Comparison of ENCODE assay signal across 24 cellular contexts in genomic region chr9:87250205-87250604, GRCh38.
DNase-seq lines count a peak whose midpoint lies in the region; ATAC-seq and TF ChIP-seq lines count a peak whose summit lies in the region.
"Had no signal": no experiment of that assay in that cellular context is flagged by ENCODE, and none has a peak within 500 bp of the region (broad histone marks: within the 10 kb centered on the region; RNA-seq: fewer than 3 reads in every experiment).

No MANE protein-coding gene starts in this region.

- H3K4me3 ChIP-seq in H7 (ENCODE audit: insufficient read depth, low read depth, low read length) (no peak overlapping the region), epithelial cell of proximal tubule (ENCODE audit: low read depth, low read length) (no peak overlapping the region)
- H3K4me3 ChIP-seq: BLaER1 treated with 17β-estradiol and CSF1 and Interleukin-3, amounts not matched to agents 10 nM and 100 nM; esophagus muscularis mucosa; GM23248; lower lobe of right lung; SJSA1 had no signal

- peak; percentile 51 for TF ChIP-seq CTCF in epithelial cell of proximal tubule (conservative IDR thresholded peaks at IDR 0.05; ENCODE audit: low read depth, low read length)

- no peaks in the 10 kb centered on the region for H3K27me3 ChIP-seq in H7 (ENCODE audit: control insufficient read depth, insufficient read depth, low read length)
- H3K27me3 ChIP-seq: BLaER1 treated with 17β-estradiol and CSF1 and Interleukin-3, amounts not matched to agents 10 nM and 100 nM; esophagus muscularis mucosa; SJSA1 had no signal

- ATAC-seq in HG02588 (IDR thresholded peaks at IDR 0.05; ENCODE audit: unreplicated experiment) (no peak), GM19351 (IDR thresholded peaks at IDR 0.05; ENCODE audit: unreplicated experiment) (no peak)
- ATAC-seq: activated T-cell treated with anti-CD3 and anti-CD28 coated beads, Interleukin-2, amount 50 U/mL, for 72 hours; natural killer cell treated with Interleukin-12 subunit alpha and Interleukin-12 subunit beta and Interleukin-15 and Interleukin-18, amount 100 ng/mL, for 72 hours; stimulated activated effector memory CD8-positive, alpha-beta T cell treated with anti-CD3 and anti-CD28 coated beads, Interleukin-12 subunit alpha, Interleukin-12 subunit beta, amount 100 ng/mL, for 72 hours; T-helper 17 cell had no signal

- no peaks in the 10 kb centered on the region for H3K36me3 ChIP-seq in H7 (replicated peaks; ENCODE audit: control insufficient read depth, insufficient read depth, low read length)
- H3K36me3 ChIP-seq: BLaER1 treated with 17β-estradiol and CSF1 and Interleukin-3, amounts not matched to agents 10 nM and 100 nM; esophagus muscularis mucosa; lower lobe of right lung; SJSA1 had no signal

- DNase-seq in H7 (peak; percentile 26), M059J (ENCODE audit: low read depth) (peak; percentile 11), epithelial cell of proximal tubule (ENCODE audit: low read depth) (no peak), renal cortical epithelial cell (ENCODE audit: low read depth) (peak; percentile 15), 8988T (no peak)
- DNase-seq: activated CD4-positive, alpha-beta memory T cell treated with anti-CD3 and anti-CD28 coated beads for 36 hours; activated CD4-positive, CD25-positive, alpha-beta regulatory T cell treated with anti-CD3 and anti-CD28 coated beads, Interleukin-2, amount 50 U/mL, for 72 hours; activated T-cell treated with anti-CD3 and anti-CD28 coated beads, Interleukin-2, amount 50 U/mL, for 72 hours; DMS53; foreskin fibroblast; GM23248; IMR-90; kidney glomerular epithelial cell; lower lobe of right lung; RPMI8226; substantia nigra; T-helper 17 cell had no signal

Comparison
In these comparisons a context has a peak if more than half of its experiments do, and no peak if none do; other contexts are left out.
1. DNase-seq: peak in H7 (single experiment), M059J (single experiment) and renal cortical epithelial cell (single experiment); none in epithelial cell of proximal tubule (single experiment) and 8988T (single experiment).